Comparison of ENCODE assay signal across 8 cellular contexts in genomic region chr15:78299302-78300102, GRCh38. TPM values are rescaled to one million over a fixed set of nuclear protein-coding genes. Genes with fewer than 3 reads are reported as not detected.
DNase-seq lines count a peak whose midpoint lies in the region; ATAC-seq lines count a peak whose summit lies in the region.

Gene SKIC8, minus strand, starts transcription at chr15:78299609. Its CDS starts 3,923 bp downstream, at chr15:78295686.

- H3K4me3 ChIP-seq in NT2/D1 (ENCODE audit: insufficient read length, low read depth) (peak within 1 kb of the TSS; percentile 92), endocrine pancreas (ENCODE audit: control insufficient read depth, insufficient read depth, low read length) (peak within 1 kb of the TSS; percentile 79)

- H3K36me3 ChIP-seq in NT2/D1 (ENCODE audit: insufficient read depth, insufficient read length, low read length) = peaks cover 12% of the 10 kb centered on the region
- no peaks in the 10 kb centered on the region for H3K36me3 ChIP-seq in endocrine pancreas (ENCODE audit: control insufficient read depth, insufficient read depth, low read length)

- in situ Hi-C loops in Caki2 (cut with HindIII; ENCODE audit: low pct_unique_long_range_greater_than_20kb, low sequenced_read_pairs) = no loop called here

- peak; percentile 85 for ATAC-seq in GM21381 (IDR thresholded peaks at IDR 0.05; ENCODE audit: unreplicated experiment)

- H3K27me3 ChIP-seq in NT2/D1 (ENCODE audit: insufficient read depth, insufficient read length) = no peaks in the 10 kb centered on the region
- peaks cover 4% of the 10 kb centered on the region for H3K27me3 ChIP-seq in endocrine pancreas (ENCODE audit: control insufficient read depth, insufficient read depth, low read length)

- DNase-seq in Caki2 (ENCODE audit: low read depth) (peak; percentile 94), HUDEP-2 (lab: John Stamatoyannopoulos, UW; ENCODE audit: unreplicated experiment in 76 of 76) (peak in 74 of 76 experiments; percentile 31 to 96 (median 90)), NT2/D1 (ENCODE audit: low read depth, low spot score) (peak; percentile 88), mesenteric fat pad (ENCODE audit: low spot score) (peak; percentile 96)
- DNase-seq in activated CD8-positive, alpha-beta memory T cell treated with anti-CD3 and anti-CD28 coated beads for 48 hours (ENCODE audit: low read depth in 2 of 3, low spot score in 2 of 3) = peak; percentile 72 to 82 (median 78)
- peak; percentile 66 for DNase-seq in stimulated activated CD8-positive, alpha-beta memory T cell treated with anti-CD3 and anti-CD28 coated beads, Interleukin-15, amount 100 ng/mL, for 1 hour (ENCODE audit: low read depth)

- H3K9me3 ChIP-seq in NT2/D1 (ENCODE audit: insufficient read depth, low read length) = peaks cover 5% of the 10 kb centered on the region; the same call in 1 of the 2 replicates
- no peaks in the 10 kb centered on the region for H3K9me3 ChIP-seq in endocrine pancreas (ENCODE audit: control insufficient read depth, low read length)

- H3K9ac ChIP-seq in NT2/D1 (ENCODE audit: insufficient read length, low read depth) (peak within 1 kb of the TSS; percentile 93), endocrine pancreas (ENCODE audit: control insufficient read depth, insufficient read depth, low read length) (peak within 1 kb of the TSS; percentile 85)

- H3K4me1 ChIP-seq in NT2/D1 (ENCODE audit: insufficient read depth, insufficient read length) = peaks cover 5% of the 10 kb centered on the region
- H3K4me1 ChIP-seq in endocrine pancreas (ENCODE audit: control insufficient read depth, insufficient read depth, low read length) = no peaks in the 10 kb centered on the region

RNA-seq across cellular contexts. Expression of gene SKIC8, which starts in this region (rescaled TPM):
- 58.7 and 90.7 TPM in 2 replicates for total RNA-seq in Caki2 (2014; rRNA removed; shearing (Covaris generic); ENCODE audit: low replicate concordance)
- 50.9 TPM for total RNA-seq in mesenteric fat pad

Comparison
In these comparisons a context has a peak if more than half of its experiments do, and no peak if none do; other contexts are left out.
1. Peak in every context shown above with its lines: DNase-seq, ATAC-seq and H3K4me3 ChIP-seq.